In genomic region chr4:121421594-121421993, GRCh38 we compare ENCODE assay signal across 1 cellular context.
TF ChIP-seq lines count a peak whose summit lies in the region.

No MANE protein-coding gene starts in this region.

TF ChIP-seq in SK-N-SH treated with all-trans-retinoic acid at 6 μM for 48 hours, 23 proteins besides CTCF, POLR2A, EP300 and RAD21 (continued from another document):
- TF ChIP-seq PPARA (CRISPR knock-in tag; IDR thresholded peaks at IDR 0.05; ENCODE audit: borderline replicate concordance): no peak
